ENCODE assay signal across 10 cellular contexts in the genomic region with DNA sequence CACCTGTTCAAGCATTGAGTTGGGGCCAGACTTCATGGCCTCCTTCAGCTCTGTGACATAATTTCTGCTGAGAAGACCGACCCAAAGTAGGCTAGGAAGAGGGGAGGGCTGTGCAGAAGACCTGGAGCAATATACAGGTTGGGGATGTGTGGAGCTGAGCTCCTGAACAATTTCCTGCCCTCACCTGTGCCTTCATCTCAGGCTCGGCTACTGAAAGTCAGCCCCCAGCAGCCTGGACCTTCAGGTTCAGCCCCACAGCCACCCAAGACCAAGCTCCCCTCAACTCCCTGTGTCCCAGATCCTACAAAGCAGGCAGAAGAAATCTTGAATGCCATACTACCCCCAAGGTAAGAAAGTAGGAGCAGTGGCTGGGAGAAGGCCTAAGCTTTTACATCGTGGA. TPM values are rescaled to one million over a fixed set of nuclear protein-coding genes. Genes with fewer than 3 reads are reported as not detected.
DNase-seq lines count a peak whose midpoint lies in the region; TF ChIP-seq lines count a peak whose summit lies in the region.
"Had no signal": no experiment of that assay in that cellular context is flagged by ENCODE, and none has a peak within 500 bp of the region (broad histone marks: within the 10 kb centered on the region; RNA-seq: fewer than 3 reads in every experiment).

No MANE protein-coding gene starts in this region.

- peak overlapping the region; percentile 48 for H4K8ac ChIP-seq in trophoblast cell (ENCODE audit: low read depth, low read length)

- H3K9me3 ChIP-seq in iPS DF 6.9 (ENCODE audit: control insufficient read depth, insufficient read depth, low read length) (no peaks in the 10 kb centered on the region), trophoblast cell (ENCODE audit: insufficient read depth, low read depth, low read length) (no peaks in the 10 kb centered on the region)

- no peak overlapping the region for H3K23ac ChIP-seq in trophoblast cell (ENCODE audit: low read length)

- no peak overlapping the region for H2BK120ac ChIP-seq in trophoblast cell (ENCODE audit: insufficient read depth, low read length, poor library complexity)

- 53 to 91% (median 83%) methylated on average over 3 of the region's 3 CpGs for WGBS in adipose tissue, 3 donors
- no CpG with 5 or more reads among the region's 3 CpGs for WGBS in iPS DF 6.9 (ENCODE audit: insufficient coverage, insufficient read length)
- no CpG with 5 or more reads among the region's 3 CpGs for WGBS in trophoblast cell (ENCODE audit: extremely low coverage, insufficient coverage, insufficient read length)

- H3K14ac ChIP-seq in trophoblast cell (ENCODE audit: low read length): no peak overlapping the region

- no peak overlapping the region for H2AK5ac ChIP-seq in trophoblast cell (ENCODE audit: low read length)

- H3K4me1 ChIP-seq in iPS DF 6.9 (ENCODE audit: control insufficient read depth, insufficient read depth, low read length): no peaks in the 10 kb centered on the region; the same call in 1 of the 2 replicates
- peaks cover 5 to 14% of the 10 kb centered on the region in 2 experiments for H3K4me1 ChIP-seq in trophoblast cell (ENCODE audit: control insufficient read depth in 1 of 2, insufficient read depth in 2 of 2, low read length in 2 of 2)

- H3K4ac ChIP-seq in trophoblast cell (ENCODE audit: low read depth, low read length): no peak overlapping the region

- H3K9ac ChIP-seq in trophoblast cell (ENCODE audit: low read length): no peak overlapping the region

- H2AFZ ChIP-seq in trophoblast cell (ENCODE audit: insufficient read depth, low read length, poor library complexity): no peak overlapping the region

- H4K91ac ChIP-seq in trophoblast cell (ENCODE audit: low read depth, low read length): no peak overlapping the region

- H3K18ac ChIP-seq in trophoblast cell (ENCODE audit: low read length): no peak overlapping the region

- H3K79me2 ChIP-seq in trophoblast cell (ENCODE audit: control insufficient read depth, insufficient read depth, low read length, poor library complexity): peaks cover 6% of the 10 kb centered on the region

- H3K4me3 ChIP-seq in BJ (ENCODE audit: low read depth, low read length) (peak overlapping the region; percentile 49), iPS DF 6.9 (ENCODE audit: low read length) (peak overlapping the region; percentile 32; the same call in 1 of the 2 replicates), trophoblast cell (ENCODE audit: low read depth, low read length) (no peak overlapping the region)

- H2BK5ac ChIP-seq in trophoblast cell (ENCODE audit: low read depth, low read length, poor library complexity): no peak overlapping the region

- H3K27ac ChIP-seq in adipose tissue (ENCODE audit: low read depth, low read length) (peak overlapping the region; percentile 36), iPS DF 6.9 (ENCODE audit: low read length) (no peak overlapping the region), trophoblast cell (ENCODE audit: low read depth, low read length) (no peak overlapping the region)

- POLR2A ChIA-PET in BJ (lab: Charles Lee): no interaction called here

- H4K12ac ChIP-seq in trophoblast cell (ENCODE audit: low read depth, low read length): no peak overlapping the region

- peak overlapping the region; percentile 53 for H3K4me2 ChIP-seq in trophoblast cell (ENCODE audit: low read length)

- H3K36me3 ChIP-seq in BJ (ENCODE audit: control insufficient read depth, insufficient read depth, low read length) (peaks cover 4% of the 10 kb centered on the region; the same call in 1 of the 2 replicates), iPS DF 6.9 (ENCODE audit: control insufficient read depth, insufficient read depth, low read length) (no peaks in the 10 kb centered on the region), trophoblast cell (ENCODE audit: control insufficient read depth in 1 of 2, insufficient read depth in 2 of 2, low read length in 2 of 2) (peaks cover 0 to 5% of the 10 kb centered on the region in 2 experiments)

- H3K27me3 ChIP-seq in BJ (ENCODE audit: control insufficient read depth, insufficient read depth, low read length) (no peaks in the 10 kb centered on the region), iPS DF 6.9 (ENCODE audit: control insufficient read depth, insufficient read depth, low read length) (no peaks in the 10 kb centered on the region), trophoblast cell (ENCODE audit: insufficient read depth, low read length) (no peaks in the 10 kb centered on the region)

- CTCF ChIA-PET in BJ (lab: Yijun Ruan, JAX): interaction anchor here (0.6 to 1.1 kb wide), 3 partner anchors 43 to 134 kb away, joined by 3 read pairs; a partner anchor contains a TSS

- DNase-seq in BJ (ENCODE audit: low read depth): no peak
- no peak for DNase-seq in iPS DF 6.9 (ENCODE audit: low read depth, low spot score)
- no peak for DNase-seq in trophoblast cell
- DNase-seq in CD1c-positive myeloid dendritic cell (ENCODE audit: extremely low spot score): no peak
- no peak for DNase-seq in D341Med (ENCODE audit: low spot score)
- DNase-seq in medulla oblongata (ENCODE audit: extremely low spot score): no peak
- DNase-seq in GM03348 (ENCODE audit: low spot score): no peak
- DNase-seq: activated T-cell treated with anti-CD3 and anti-CD28 coated beads for 4 hours, naive B cell had no signal

- TF ChIP-seq CTCF in BJ (IDR thresholded peaks at IDR 0.05; ENCODE audit: insufficient read depth, low read depth, low read length): no peak

- no peak overlapping the region for H2BK12ac ChIP-seq in trophoblast cell (ENCODE audit: low read length)

- peaks cover 5% of the 10 kb centered on the region for H3K79me1 ChIP-seq in trophoblast cell (ENCODE audit: low read length)

RNA-seq across cellular contexts. Expression of a gene that starts 0.7 kb away (rescaled TPM):
- polyA plus RNA-seq in BJ (2011; rRNA removed) (3.8 and 5.5 TPM in 2 replicates), adipose tissue (10 to 100 TPM in 2 of 3 donors, 1 to 10 TPM in 1; 3.8 to 13.3 (median 10.6) TPM)
- polyA minus RNA-seq in BJ (2011; rRNA and poly(A)+ RNA removed): 2.9 and 3.1 TPM in 2 replicates
- polyA plus RNA-seq in trophoblast cell (2013): 4.9 and 5.3 TPM in 2 replicates

RNA-seq across cellular contexts. Expression of a gene that starts 3.3 kb away (rescaled TPM):
- polyA plus RNA-seq in BJ (2011; rRNA removed): 5.8 and 7.0 TPM in 2 replicates
- 5.9 and 7.8 TPM in 2 replicates for polyA minus RNA-seq in BJ (2011; rRNA and poly(A)+ RNA removed)
- polyA plus RNA-seq in adipose tissue: 1 to 10 TPM; 2.2 to 5.5 (median 5.0) TPM
- polyA plus RNA-seq in trophoblast cell (2013): 7.2 and 7.8 TPM in 2 replicates

RNA-seq across cellular contexts. Expression of a gene that starts 38.3 kb away (rescaled TPM):
- polyA plus RNA-seq in BJ (2011; rRNA removed) (43.6 and 54.5 TPM in 2 replicates), adipose tissue (10 to 100 TPM; 17.7 to 49.4 (median 46.7) TPM)
- 37.9 and 62.4 TPM in 2 replicates for polyA minus RNA-seq in BJ (2011; rRNA and poly(A)+ RNA removed)
- polyA plus RNA-seq in trophoblast cell (2013): 163 TPM in 2 replicates

RNA-seq across cellular contexts. Expression of a gene that starts 42.8 kb away (rescaled TPM):
- polyA plus RNA-seq in BJ (2011; rRNA removed) (43.1 and 49.6 TPM in 2 replicates), adipose tissue (10 to 100 TPM; 27.6 to 57.4 (median 32.1) TPM)
- 7.9 and 9.5 TPM in 2 replicates for polyA minus RNA-seq in BJ (2011; rRNA and poly(A)+ RNA removed)
- polyA plus RNA-seq in trophoblast cell (2013): 29.0 and 30.8 TPM in 2 replicates
